In the genomic region with DNA sequence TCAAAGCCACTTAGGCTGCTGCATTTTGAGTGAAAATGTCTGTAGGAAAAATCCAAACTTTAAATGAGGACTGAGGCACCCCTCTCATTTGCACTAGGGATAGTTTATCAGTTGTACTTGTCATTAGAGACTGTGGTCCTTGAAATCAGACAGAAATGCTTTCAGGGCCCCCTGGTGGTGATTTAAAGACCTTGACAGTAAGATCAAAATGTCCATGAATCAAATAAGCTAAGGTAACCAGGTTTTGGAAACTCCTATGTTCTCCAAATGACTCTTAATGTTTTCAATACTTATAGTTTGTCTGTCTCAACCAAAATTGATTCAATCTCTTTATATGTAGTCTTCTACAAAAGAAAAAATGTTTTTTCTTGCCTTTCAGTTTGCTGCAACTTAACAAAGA, we compare ENCODE assay signal across 8 cellular contexts. TPM values are rescaled to one million over a fixed set of nuclear protein-coding genes. Genes with fewer than 3 reads are reported as not detected.
DNase-seq lines count a peak whose midpoint lies in the region; ATAC-seq and TF ChIP-seq lines count a peak whose summit lies in the region.

No MANE protein-coding gene starts in this region.

- no peaks in the 10 kb centered on the region for H3K27me3 Mint-ChIP-seq in glutamatergic neuron (ENCODE audit: unreplicated experiment)

- H3K4me1 Mint-ChIP-seq in glutamatergic neuron (ENCODE audit: low read depth, unreplicated experiment) = no peaks in the 10 kb centered on the region

- no peak overlapping the region for H3K4me3 Mint-ChIP-seq in glutamatergic neuron (ENCODE audit: unreplicated experiment)

- DNase-seq in AG08396 (ENCODE audit: low spot score) (peak; percentile 30), GM03348 (ENCODE audit: low spot score) (peak; percentile 42), NCI-H2196 (lab: John Stamatoyannopoulos, UW; ENCODE audit: unreplicated experiment) (peak; percentile 55), glutamatergic neuron (peak; percentile 30)
- peak; percentile 9 to 24 for DNase-seq in activated CD4-positive, alpha-beta T cell treated with anti-CD3 and anti-CD28 coated beads, Interleukin-2, amount 50 U/mL, for 48 hours
- peak; percentile 9 for DNase-seq in stimulated activated CD4-positive, alpha-beta T cell treated with anti-CD3 and anti-CD28 coated beads, Interleukin-1b, Interleukin-23, amount 100 ng/mL, for 48 hours

- H3K36me3 Mint-ChIP-seq in glutamatergic neuron (ENCODE audit: unreplicated experiment) = no peaks in the 10 kb centered on the region

- H3K9me3 Mint-ChIP-seq in glutamatergic neuron (ENCODE audit: unreplicated experiment) = peaks cover 1% of the 10 kb centered on the region

- peak; percentile 82 for TF ChIP-seq CTCF in glutamatergic neuron (IDR thresholded peaks at IDR 0.05; ENCODE audit: partially characterized antibody, unreplicated experiment)

- no peak overlapping the region for H3K27ac Mint-ChIP-seq in glutamatergic neuron (ENCODE audit: unreplicated experiment)

- peak; percentile 85 for ATAC-seq in HG02938 (IDR thresholded peaks at IDR 0.05; ENCODE audit: unreplicated experiment)
- no peak for ATAC-seq in GM21526 (IDR thresholded peaks at IDR 0.05; ENCODE audit: low FRiP score, unreplicated experiment)

RNA-seq across cellular contexts. Expression of a gene that starts 28.8 kb away (rescaled TPM):
- total RNA-seq in glutamatergic neuron (ENCODE audit: unreplicated experiment) = 75.7 TPM
